In genomic region chr4:53763813-53764597, GRCh38 we compare ENCODE assay signal across 11 cellular contexts.
DNase-seq lines count a peak whose midpoint lies in the region; ATAC-seq, FAIRE-seq and TF ChIP-seq lines count a peak whose summit lies in the region.
"Had no signal": no experiment of that assay in that cellular context is flagged by ENCODE, and none has a peak within 500 bp of the region (broad histone marks: within the 10 kb centered on the region; RNA-seq: fewer than 3 reads in every experiment).

No MANE protein-coding gene starts in this region.

- H3K27ac Mint-ChIP-seq in activated naive CD4-positive, alpha-beta T cell treated with anti-CD3 and anti-CD28 coated beads for 36 hours, result no peak overlapping the region

- H3K36me3 Mint-ChIP-seq in activated naive CD4-positive, alpha-beta T cell treated with anti-CD3 and anti-CD28 coated beads for 36 hours (ENCODE audit: low read depth), result no peaks in the 10 kb centered on the region

- no peak for TF ChIP-seq POLR2A in upper lobe of left lung (IDR thresholded peaks at IDR 0.05)

- H3K27ac ChIP-seq in kidney (ENCODE audit: low read depth in 2 of 2, low read length in 2 of 2) (no peak overlapping the region), upper lobe of left lung (peak overlapping the region in 2 of 4 donors; percentile 17 to 40)
- H3K27ac ChIP-seq: pancreas had no signal

- H3K9me3 ChIP-seq in kidney (ENCODE audit: control insufficient read depth in 1 of 2, low read length in 2 of 2), result no peaks in the 10 kb centered on the region
- no peaks in the 10 kb centered on the region for H3K9me3 ChIP-seq in upper lobe of left lung
- H3K9me3 ChIP-seq: pancreas had no signal

- peaks cover 7% of the 10 kb centered on the region for H3K9me3 Mint-ChIP-seq in activated naive CD4-positive, alpha-beta T cell treated with anti-CD3 and anti-CD28 coated beads for 36 hours

- H3K4me3 Mint-ChIP-seq in activated naive CD4-positive, alpha-beta T cell treated with anti-CD3 and anti-CD28 coated beads for 36 hours, result no peak overlapping the region

- TF ChIP-seq CTCF in HFF-Myc (IDR thresholded peaks at IDR 0.05; ENCODE audit: low read depth, low read length, missing control alignments) (no peak), kidney (IDR thresholded peaks at IDR 0.05; ENCODE audit: borderline replicate concordance, extremely low read depth, insufficient read depth) (no peak), upper lobe of left lung (IDR thresholded peaks at IDR 0.05) (no peak)

- peak; percentile 38 to 74 for ATAC-seq in upper lobe of left lung (ENCODE audit: low FRiP score in 2 of 2)
- ATAC-seq in GM18861 (IDR thresholded peaks at IDR 0.05; ENCODE audit: unreplicated experiment), result no peak
- ATAC-seq in HG03432 (IDR thresholded peaks at IDR 0.05; ENCODE audit: unreplicated experiment), result no peak
- ATAC-seq: pancreas had no signal

- 58 to 68% methylated on average over 5 of the region's 5 CpGs for WGBS in upper lobe of left lung, 2 donors

- H3K4me1 Mint-ChIP-seq in activated naive CD4-positive, alpha-beta T cell treated with anti-CD3 and anti-CD28 coated beads for 36 hours (ENCODE audit: low read depth), result no peaks in the 10 kb centered on the region

- CTCF ChIA-PET in activated naive CD4-positive, alpha-beta T cell treated with anti-CD3 and anti-CD28 coated beads for 36 hours (lab: Charles Lee), result interaction anchor here (0.8 kb wide), 1 partner anchor 81 kb away, joined by 3 read pairs; no protein-coding TSS in a partner anchor

- H3K27me3 ChIP-seq in upper lobe of left lung, result no peaks in the 10 kb centered on the region
- H3K27me3 ChIP-seq: pancreas had no signal

- no peak overlapping the region for H3K4me3 ChIP-seq in HFF-Myc (replicated peaks; ENCODE audit: low read depth, low read length)
- H3K4me3 ChIP-seq in kidney (ENCODE audit: low read length in 2 of 2), result no peak overlapping the region
- H3K4me3 ChIP-seq in upper lobe of left lung, result no peak overlapping the region
- H3K4me3 ChIP-seq: pancreas had no signal

- no peaks in the 10 kb centered on the region for H3K36me3 ChIP-seq in kidney (ENCODE audit: control insufficient read depth in 1 of 2, insufficient read depth in 2 of 2, low read length in 2 of 2)
- no peaks in the 10 kb centered on the region for H3K36me3 ChIP-seq in upper lobe of left lung
- H3K36me3 ChIP-seq: pancreas had no signal

- intact Hi-C loops in kidney (cut with DNase I), result no loop called here
- intact Hi-C loops in activated naive CD4-positive, alpha-beta T cell treated with anti-CD3 and anti-CD28 coated beads for 36 hours (cut with micrococcal nuclease), result no loop called here

- H3K4me1 ChIP-seq in kidney (ENCODE audit: control insufficient read depth in 1 of 2, insufficient read depth in 1 of 2, low read depth in 1 of 2, low read length in 2 of 2) (peaks cover 0 to 5% of the 10 kb centered on the region in 2 donors), upper lobe of left lung (peaks cover 0 to 8% (median 2%) of the 10 kb centered on the region in 4 donors)
- H3K4me1 ChIP-seq: pancreas had no signal

- TF ChIP-seq EP300 in upper lobe of left lung (IDR thresholded peaks at IDR 0.05), result no peak

- H3K9ac ChIP-seq in kidney (ENCODE audit: low read length in 2 of 2), result no peak overlapping the region

- DNase-seq in HFF-Myc (ENCODE audit: extremely low read depth, low read depth) (peak; percentile 20), amniotic stem cell (lab: John Stamatoyannopoulos, UW) (peak; percentile 59), kidney (peak; percentile 83), upper lobe of left lung (peak in 1 of 2 donors; percentile 9)
- no peak for DNase-seq in activated naive CD4-positive, alpha-beta T cell treated with anti-CD3 and anti-CD28 coated beads for 36 hours
- DNase-seq: effector CD8-positive, alpha-beta T cell; NCI-H1694; pancreas had no signal

- FAIRE-seq in kidney (lab: Jason Lieb, UNC), result no peak
- FAIRE-seq: G401.6, pancreas had no signal

- H3K27me3 Mint-ChIP-seq in activated naive CD4-positive, alpha-beta T cell treated with anti-CD3 and anti-CD28 coated beads for 36 hours (ENCODE audit: low read depth), result peaks cover 2% of the 10 kb centered on the region

Comparison
In these comparisons a context has a peak if more than half of its experiments do, and no peak if none do; other contexts are left out.
1. ATAC-seq: peak in upper lobe of left lung (2 of 2); none in GM18861 (single experiment) and HG03432 (single experiment).